Comparison of ENCODE assay signal across 1 cellular context in the genomic region with DNA sequence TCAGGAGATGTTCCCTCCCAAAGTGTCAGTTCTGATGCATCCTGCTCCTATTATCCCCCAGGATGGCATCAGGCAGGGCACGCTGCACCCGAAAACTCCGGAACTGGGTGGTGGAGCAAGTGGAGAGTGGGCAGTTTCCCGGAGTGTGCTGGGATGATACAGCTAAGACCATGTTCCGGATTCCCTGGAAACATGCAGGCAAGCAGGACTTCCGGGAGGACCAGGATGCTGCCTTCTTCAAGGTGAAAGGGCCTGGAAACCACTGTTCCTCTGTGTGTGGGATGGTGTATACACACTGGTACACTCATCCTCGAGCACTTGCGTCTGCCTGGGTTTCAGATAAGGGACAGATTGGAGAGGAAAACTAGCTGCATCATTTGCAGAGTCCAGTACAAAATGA.
TF ChIP-seq lines count a peak whose summit lies in the region.

No MANE protein-coding gene starts in this region.

TF ChIP-seq in GM23338, 12 proteins besides CTCF, POLR2A, EP300 and RAD21 (continued from another document):
- TF ChIP-seq, protein P1, sequence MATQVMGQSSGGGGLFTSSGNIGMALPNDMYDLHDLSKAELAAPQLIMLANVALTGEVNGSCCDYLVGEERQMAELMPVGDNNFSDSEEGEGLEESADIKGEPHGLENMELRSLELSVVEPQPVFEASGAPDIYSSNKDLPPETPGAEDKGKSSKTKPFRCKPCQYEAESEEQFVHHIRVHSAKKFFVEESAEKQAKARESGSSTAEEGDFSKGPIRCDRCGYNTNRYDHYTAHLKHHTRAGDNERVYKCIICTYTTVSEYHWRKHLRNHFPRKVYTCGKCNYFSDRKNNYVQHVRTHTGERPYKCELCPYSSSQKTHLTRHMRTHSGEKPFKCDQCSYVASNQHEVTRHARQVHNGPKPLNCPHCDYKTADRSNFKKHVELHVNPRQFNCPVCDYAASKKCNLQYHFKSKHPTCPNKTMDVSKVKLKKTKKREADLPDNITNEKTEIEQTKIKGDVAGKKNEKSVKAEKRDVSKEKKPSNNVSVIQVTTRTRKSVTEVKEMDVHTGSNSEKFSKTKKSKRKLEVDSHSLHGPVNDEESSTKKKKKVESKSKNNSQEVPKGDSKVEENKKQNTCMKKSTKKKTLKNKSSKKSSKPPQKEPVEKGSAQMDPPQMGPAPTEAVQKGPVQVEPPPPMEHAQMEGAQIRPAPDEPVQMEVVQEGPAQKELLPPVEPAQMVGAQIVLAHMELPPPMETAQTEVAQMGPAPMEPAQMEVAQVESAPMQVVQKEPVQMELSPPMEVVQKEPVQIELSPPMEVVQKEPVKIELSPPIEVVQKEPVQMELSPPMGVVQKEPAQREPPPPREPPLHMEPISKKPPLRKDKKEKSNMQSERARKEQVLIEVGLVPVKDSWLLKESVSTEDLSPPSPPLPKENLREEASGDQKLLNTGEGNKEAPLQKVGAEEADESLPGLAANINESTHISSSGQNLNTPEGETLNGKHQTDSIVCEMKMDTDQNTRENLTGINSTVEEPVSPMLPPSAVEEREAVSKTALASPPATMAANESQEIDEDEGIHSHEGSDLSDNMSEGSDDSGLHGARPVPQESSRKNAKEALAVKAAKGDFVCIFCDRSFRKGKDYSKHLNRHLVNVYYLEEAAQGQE (IDR thresholded peaks at IDR 0.05; ENCODE audit: unreplicated experiment) = no peak
- TF ChIP-seq CREB1 (CRISPR knock-in tag; IDR thresholded peaks at IDR 0.05; ENCODE audit: low read depth) (no peak), POLR2AphosphoS5 (IDR thresholded peaks at IDR 0.05; ENCODE audit: low read depth) (no peak), EZH2 (IDR thresholded peaks at IDR 0.05; ENCODE audit: low read depth, unreplicated experiment) (no peak), ZNF114 (CRISPR knock-in tag; IDR thresholded peaks at IDR 0.05) (no peak), EZH2phosphoT487 (IDR thresholded peaks at IDR 0.05; ENCODE audit: unreplicated experiment) (no peak), ZNF331 (CRISPR knock-in tag; IDR thresholded peaks at IDR 0.05; ENCODE audit: low read depth) (no peak), NANOG (IDR thresholded peaks at IDR 0.05; ENCODE audit: borderline replicate concordance) (no peak)
- TF ChIP-seq, protein P2, sequence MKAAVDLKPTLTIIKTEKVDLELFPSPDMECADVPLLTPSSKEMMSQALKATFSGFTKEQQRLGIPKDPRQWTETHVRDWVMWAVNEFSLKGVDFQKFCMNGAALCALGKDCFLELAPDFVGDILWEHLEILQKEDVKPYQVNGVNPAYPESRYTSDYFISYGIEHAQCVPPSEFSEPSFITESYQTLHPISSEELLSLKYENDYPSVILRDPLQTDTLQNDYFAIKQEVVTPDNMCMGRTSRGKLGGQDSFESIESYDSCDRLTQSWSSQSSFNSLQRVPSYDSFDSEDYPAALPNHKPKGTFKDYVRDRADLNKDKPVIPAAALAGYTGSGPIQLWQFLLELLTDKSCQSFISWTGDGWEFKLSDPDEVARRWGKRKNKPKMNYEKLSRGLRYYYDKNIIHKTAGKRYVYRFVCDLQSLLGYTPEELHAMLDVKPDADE (IDR thresholded peaks at IDR 0.05) = no peak
- TF ChIP-seq, protein P3, sequence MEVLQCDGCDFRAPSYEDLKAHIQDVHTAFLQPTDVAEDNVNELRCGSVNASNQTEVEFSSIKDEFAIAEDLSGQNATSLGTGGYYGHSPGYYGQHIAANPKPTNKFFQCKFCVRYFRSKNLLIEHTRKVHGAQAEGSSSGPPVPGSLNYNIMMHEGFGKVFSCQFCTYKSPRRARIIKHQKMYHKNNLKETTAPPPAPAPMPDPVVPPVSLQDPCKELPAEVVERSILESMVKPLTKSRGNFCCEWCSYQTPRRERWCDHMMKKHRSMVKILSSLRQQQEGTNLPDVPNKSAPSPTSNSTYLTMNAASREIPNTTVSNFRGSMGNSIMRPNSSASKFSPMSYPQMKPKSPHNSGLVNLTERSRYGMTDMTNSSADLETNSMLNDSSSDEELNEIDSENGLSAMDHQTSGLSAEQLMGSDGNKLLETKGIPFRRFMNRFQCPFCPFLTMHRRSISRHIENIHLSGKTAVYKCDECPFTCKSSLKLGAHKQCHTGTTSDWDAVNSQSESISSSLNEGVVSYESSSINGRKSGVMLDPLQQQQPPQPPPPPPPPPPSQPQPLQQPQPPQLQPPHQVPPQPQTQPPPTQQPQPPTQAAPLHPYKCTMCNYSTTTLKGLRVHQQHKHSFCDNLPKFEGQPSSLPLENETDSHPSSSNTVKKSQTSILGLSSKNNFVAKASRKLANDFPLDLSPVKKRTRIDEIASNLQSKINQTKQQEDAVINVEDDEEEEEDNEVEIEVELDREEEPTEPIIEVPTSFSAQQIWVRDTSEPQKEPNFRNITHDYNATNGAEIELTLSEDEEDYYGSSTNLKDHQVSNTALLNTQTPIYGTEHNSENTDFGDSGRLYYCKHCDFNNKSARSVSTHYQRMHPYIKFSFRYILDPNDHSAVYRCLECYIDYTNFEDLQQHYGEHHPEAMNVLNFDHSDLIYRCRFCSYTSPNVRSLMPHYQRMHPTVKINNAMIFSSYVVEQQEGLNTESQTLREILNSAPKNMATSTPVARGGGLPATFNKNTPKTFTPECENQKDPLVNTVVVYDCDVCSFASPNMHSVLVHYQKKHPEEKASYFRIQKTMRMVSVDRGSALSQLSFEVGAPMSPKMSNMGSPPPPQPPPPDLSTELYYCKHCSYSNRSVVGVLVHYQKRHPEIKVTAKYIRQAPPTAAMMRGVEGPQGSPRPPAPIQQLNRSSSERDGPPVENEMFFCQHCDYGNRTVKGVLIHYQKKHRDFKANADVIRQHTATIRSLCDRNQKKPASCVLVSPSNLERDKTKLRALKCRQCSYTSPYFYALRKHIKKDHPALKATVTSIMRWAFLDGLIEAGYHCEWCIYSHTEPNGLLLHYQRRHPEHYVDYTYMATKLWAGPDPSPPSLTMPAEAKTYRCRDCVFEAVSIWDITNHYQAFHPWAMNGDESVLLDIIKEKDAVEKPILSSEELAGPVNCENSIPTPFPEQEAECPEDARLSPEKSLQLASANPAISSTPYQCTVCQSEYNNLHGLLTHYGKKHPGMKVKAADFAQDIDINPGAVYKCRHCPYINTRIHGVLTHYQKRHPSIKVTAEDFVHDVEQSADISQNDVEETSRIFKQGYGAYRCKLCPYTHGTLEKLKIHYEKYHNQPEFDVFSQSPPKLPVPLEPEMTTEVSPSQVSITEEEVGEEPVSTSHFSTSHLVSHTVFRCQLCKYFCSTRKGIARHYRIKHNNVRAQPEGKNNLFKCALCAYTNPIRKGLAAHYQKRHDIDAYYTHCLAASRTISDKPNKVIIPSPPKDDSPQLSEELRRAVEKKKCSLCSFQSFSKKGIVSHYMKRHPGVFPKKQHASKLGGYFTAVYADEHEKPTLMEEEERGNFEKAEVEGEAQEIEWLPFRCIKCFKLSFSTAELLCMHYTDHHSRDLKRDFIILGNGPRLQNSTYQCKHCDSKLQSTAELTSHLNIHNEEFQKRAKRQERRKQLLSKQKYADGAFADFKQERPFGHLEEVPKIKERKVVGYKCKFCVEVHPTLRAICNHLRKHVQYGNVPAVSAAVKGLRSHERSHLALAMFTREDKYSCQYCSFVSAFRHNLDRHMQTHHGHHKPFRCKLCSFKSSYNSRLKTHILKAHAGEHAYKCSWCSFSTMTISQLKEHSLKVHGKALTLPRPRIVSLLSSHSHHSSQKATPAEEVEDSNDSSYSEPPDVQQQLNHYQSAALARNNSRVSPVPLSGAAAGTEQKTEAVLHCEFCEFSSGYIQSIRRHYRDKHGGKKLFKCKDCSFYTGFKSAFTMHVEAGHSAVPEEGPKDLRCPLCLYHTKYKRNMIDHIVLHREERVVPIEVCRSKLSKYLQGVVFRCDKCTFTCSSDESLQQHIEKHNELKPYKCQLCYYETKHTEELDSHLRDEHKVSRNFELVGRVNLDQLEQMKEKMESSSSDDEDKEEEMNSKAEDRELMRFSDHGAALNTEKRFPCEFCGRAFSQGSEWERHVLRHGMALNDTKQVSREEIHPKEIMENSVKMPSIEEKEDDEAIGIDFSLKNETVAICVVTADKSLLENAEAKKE (CRISPR knock-in tag; IDR thresholded peaks at IDR 0.05) = no peak
